In the genomic region with DNA sequence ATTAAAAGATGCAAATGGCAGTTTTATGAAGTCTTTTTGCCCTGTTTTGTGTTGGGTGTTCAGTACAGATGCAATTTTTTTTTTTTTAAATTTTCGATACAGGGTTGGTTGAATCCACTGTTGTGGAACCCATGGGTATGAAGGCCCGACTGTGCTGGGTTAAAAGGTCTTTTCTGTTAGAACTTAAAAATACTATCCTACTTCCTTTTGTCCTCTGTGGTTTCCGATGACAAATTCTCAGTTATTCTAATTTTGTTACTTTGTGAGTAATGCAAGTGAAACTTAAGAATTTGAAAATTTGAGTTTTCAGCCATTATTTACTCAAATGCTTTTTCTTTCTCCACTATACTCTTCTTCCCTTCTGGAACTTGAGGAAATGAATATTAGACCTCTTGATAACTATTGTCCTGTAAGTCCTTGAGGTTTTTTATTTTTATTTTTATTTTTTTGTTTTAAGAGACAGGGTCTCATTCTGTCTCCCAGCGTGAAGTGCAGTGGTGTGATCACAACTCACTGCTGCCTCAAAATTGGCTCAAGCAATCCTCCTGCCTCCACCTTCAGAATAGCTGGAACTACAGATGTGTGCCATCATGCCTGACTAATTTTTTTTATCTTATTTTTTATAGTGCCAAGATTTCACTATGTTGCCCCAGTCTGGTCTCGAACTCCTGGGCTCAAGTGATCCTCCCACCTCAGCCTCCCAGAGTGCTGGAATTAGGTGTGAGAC, we compare ENCODE assay signal across 1 cellular context.
TF ChIP-seq lines count a peak whose summit lies in the region.

No MANE protein-coding gene starts in this region.

TF ChIP-seq in GM12878, 131 proteins besides CTCF, POLR2A, EP300 and RAD21 (continued from another document and continues in another):
- TF ChIP-seq, protein P1, sequence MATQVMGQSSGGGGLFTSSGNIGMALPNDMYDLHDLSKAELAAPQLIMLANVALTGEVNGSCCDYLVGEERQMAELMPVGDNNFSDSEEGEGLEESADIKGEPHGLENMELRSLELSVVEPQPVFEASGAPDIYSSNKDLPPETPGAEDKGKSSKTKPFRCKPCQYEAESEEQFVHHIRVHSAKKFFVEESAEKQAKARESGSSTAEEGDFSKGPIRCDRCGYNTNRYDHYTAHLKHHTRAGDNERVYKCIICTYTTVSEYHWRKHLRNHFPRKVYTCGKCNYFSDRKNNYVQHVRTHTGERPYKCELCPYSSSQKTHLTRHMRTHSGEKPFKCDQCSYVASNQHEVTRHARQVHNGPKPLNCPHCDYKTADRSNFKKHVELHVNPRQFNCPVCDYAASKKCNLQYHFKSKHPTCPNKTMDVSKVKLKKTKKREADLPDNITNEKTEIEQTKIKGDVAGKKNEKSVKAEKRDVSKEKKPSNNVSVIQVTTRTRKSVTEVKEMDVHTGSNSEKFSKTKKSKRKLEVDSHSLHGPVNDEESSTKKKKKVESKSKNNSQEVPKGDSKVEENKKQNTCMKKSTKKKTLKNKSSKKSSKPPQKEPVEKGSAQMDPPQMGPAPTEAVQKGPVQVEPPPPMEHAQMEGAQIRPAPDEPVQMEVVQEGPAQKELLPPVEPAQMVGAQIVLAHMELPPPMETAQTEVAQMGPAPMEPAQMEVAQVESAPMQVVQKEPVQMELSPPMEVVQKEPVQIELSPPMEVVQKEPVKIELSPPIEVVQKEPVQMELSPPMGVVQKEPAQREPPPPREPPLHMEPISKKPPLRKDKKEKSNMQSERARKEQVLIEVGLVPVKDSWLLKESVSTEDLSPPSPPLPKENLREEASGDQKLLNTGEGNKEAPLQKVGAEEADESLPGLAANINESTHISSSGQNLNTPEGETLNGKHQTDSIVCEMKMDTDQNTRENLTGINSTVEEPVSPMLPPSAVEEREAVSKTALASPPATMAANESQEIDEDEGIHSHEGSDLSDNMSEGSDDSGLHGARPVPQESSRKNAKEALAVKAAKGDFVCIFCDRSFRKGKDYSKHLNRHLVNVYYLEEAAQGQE (IDR thresholded peaks at IDR 0.05; ENCODE audit: low read depth, low read length): no peak
- TF ChIP-seq WRNIP1 (IDR thresholded peaks at IDR 0.05; ENCODE audit: borderline replicate concordance, low read depth, low read length): no peak
- TF ChIP-seq NR2F1 (conservative IDR thresholded peaks at IDR 0.05): peak; percentile 88
- TF ChIP-seq ETV6 (conservative IDR thresholded peaks at IDR 0.05 in 1 of 2, IDR thresholded peaks at IDR 0.05 in 1 of 2; ENCODE audit: borderline replicate concordance in 1 of 2, low read depth in 1 of 2): peak in 1 of 2 experiments; percentile 57; a peak in 1 of 4 replicates
- TF ChIP-seq, protein P2, sequence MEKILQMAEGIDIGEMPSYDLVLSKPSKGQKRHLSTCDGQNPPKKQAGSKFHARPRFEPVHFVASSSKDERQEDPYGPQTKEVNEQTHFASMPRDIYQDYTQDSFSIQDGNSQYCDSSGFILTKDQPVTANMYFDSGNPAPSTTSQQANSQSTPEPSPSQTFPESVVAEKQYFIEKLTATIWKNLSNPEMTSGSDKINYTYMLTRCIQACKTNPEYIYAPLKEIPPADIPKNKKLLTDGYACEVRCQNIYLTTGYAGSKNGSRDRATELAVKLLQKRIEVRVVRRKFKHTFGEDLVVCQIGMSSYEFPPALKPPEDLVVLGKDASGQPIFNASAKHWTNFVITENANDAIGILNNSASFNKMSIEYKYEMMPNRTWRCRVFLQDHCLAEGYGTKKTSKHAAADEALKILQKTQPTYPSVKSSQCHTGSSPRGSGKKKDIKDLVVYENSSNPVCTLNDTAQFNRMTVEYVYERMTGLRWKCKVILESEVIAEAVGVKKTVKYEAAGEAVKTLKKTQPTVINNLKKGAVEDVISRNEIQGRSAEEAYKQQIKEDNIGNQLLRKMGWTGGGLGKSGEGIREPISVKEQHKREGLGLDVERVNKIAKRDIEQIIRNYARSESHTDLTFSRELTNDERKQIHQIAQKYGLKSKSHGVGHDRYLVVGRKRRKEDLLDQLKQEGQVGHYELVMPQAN (conservative IDR thresholded peaks at IDR 0.05): no peak
- TF ChIP-seq ATF2 (IDR thresholded peaks at IDR 0.05; ENCODE audit: low read length): peak; percentile 89
- TF ChIP-seq, protein P3, sequence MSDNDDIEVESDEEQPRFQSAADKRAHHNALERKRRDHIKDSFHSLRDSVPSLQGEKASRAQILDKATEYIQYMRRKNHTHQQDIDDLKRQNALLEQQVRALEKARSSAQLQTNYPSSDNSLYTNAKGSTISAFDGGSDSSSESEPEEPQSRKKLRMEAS (IDR thresholded peaks at IDR 0.05; ENCODE audit: low read depth, low read length): no peak
- 0 out of 2 replicates have a peak, but pooled peaks have one; percentile 28 for TF ChIP-seq HDGF (IDR thresholded peaks at IDR 0.05)
- TF ChIP-seq RCOR1 (conservative IDR thresholded peaks at IDR 0.05; ENCODE audit: low read depth, low read length): no peak
- no peak for TF ChIP-seq ZZZ3 (IDR thresholded peaks at IDR 0.05; ENCODE audit: control insufficient read depth, insufficient read length, low read depth)
- TF ChIP-seq, protein P4, sequence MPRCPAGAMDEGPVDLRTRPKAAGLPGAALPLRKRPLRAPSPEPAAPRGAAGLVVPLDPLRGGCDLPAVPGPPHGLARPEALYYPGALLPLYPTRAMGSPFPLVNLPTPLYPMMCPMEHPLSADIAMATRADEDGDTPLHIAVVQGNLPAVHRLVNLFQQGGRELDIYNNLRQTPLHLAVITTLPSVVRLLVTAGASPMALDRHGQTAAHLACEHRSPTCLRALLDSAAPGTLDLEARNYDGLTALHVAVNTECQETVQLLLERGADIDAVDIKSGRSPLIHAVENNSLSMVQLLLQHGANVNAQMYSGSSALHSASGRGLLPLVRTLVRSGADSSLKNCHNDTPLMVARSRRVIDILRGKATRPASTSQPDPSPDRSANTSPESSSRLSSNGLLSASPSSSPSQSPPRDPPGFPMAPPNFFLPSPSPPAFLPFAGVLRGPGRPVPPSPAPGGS (IDR thresholded peaks at IDR 0.05; ENCODE audit: borderline replicate concordance, insufficient read depth, low read depth, low read length, poor library complexity, severe bottlenecking): peak; percentile 23
- no peak for TF ChIP-seq JUND (IDR thresholded peaks at IDR 0.05; ENCODE audit: low read depth, low read length)
- no peak for TF ChIP-seq ELK1 (IDR thresholded peaks at IDR 0.05; ENCODE audit: low read depth, low read length)
- TF ChIP-seq IKZF2 (IDR thresholded peaks at IDR 0.05): peak; percentile 27 to 44; a peak in 1 of 4 replicates
- no peak for TF ChIP-seq ZNF24 (IDR thresholded peaks at IDR 0.05)
- TF ChIP-seq ASH2L (IDR thresholded peaks at IDR 0.05; ENCODE audit: borderline replicate concordance, low read depth): no peak; the same call in 1 of the 2 replicates
- no peak for TF ChIP-seq ZSCAN29 (IDR thresholded peaks at IDR 0.05)
- no peak for TF ChIP-seq BACH1 (IDR thresholded peaks at IDR 0.05; ENCODE audit: borderline replicate concordance)
- TF ChIP-seq NBN (IDR thresholded peaks at IDR 0.05): 0 out of 2 replicates have a peak, but pooled peaks have one; percentile 45
- peak; percentile 82 for TF ChIP-seq MEF2B (IDR thresholded peaks at IDR 0.05; ENCODE audit: partially characterized antibody, poor library complexity, severe bottlenecking)
- TF ChIP-seq TBL1XR1 (IDR thresholded peaks at IDR 0.05; ENCODE audit: low read depth, low read length): peak; percentile 55
- TF ChIP-seq, protein P5, sequence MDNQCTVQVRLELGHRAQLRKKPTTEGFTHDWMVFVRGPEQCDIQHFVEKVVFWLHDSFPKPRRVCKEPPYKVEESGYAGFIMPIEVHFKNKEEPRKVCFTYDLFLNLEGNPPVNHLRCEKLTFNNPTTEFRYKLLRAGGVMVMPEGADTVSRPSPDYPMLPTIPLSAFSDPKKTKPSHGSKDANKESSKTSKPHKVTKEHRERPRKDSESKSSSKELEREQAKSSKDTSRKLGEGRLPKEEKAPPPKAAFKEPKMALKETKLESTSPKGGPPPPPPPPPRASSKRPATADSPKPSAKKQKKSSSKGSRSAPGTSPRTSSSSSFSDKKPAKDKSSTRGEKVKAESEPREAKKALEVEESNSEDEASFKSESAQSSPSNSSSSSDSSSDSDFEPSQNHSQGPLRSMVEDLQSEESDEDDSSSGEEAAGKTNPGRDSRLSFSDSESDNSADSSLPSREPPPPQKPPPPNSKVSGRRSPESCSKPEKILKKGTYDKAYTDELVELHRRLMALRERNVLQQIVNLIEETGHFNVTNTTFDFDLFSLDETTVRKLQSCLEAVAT (IDR thresholded peaks at IDR 0.05): peak; percentile 52; the same call in 1 of the 2 replicates
- no peak for TF ChIP-seq E2F4 (IDR thresholded peaks at IDR 0.05; ENCODE audit: low read depth, low read length)
- no peak for TF ChIP-seq CBX5 (IDR thresholded peaks at IDR 0.05; ENCODE audit: low read depth)
- peak; percentile 32 for TF ChIP-seq SP1 (IDR thresholded peaks at IDR 0.05; ENCODE audit: low read depth, low read length)
- TF ChIP-seq, protein P6, sequence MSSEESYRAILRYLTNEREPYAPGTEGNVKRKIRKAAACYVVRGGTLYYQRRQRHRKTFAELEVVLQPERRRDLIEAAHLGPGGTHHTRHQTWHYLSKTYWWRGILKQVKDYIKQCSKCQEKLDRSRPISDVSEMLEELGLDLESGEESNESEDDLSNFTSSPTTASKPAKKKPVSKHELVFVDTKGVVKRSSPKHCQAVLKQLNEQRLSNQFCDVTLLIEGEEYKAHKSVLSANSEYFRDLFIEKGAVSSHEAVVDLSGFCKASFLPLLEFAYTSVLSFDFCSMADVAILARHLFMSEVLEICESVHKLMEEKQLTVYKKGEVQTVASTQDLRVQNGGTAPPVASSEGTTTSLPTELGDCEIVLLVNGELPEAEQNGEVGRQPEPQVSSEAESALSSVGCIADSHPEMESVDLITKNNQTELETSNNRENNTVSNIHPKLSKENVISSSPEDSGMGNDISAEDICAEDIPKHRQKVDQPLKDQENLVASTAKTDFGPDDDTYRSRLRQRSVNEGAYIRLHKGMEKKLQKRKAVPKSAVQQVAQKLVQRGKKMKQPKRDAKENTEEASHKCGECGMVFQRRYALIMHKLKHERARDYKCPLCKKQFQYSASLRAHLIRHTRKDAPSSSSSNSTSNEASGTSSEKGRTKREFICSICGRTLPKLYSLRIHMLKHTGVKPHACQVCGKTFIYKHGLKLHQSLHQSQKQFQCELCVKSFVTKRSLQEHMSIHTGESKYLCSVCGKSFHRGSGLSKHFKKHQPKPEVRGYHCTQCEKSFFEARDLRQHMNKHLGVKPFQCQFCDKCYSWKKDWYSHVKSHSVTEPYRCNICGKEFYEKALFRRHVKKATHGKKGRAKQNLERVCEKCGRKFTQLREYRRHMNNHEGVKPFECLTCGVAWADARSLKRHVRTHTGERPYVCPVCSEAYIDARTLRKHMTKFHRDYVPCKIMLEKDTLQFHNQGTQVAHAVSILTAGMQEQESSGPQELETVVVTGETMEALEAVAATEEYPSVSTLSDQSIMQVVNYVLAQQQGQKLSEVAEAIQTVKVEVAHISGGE (CRISPR knock-in tag; IDR thresholded peaks at IDR 0.05): no peak
- no peak for TF ChIP-seq TAF1 (IDR thresholded peaks at IDR 0.05; ENCODE audit: borderline replicate concordance, low read depth, low read length)
- no peak for TF ChIP-seq KAT2A (conservative IDR thresholded peaks at IDR 0.05; ENCODE audit: control insufficient read depth, low read depth, low read length)
- TF ChIP-seq ZNF687 (IDR thresholded peaks at IDR 0.05): 0 out of 2 replicates have a peak, but pooled peaks have one; percentile 24
- TF ChIP-seq CBFB (IDR thresholded peaks at IDR 0.05; ENCODE audit: low read depth): 0 out of 2 replicates have a peak, but pooled peaks have one; percentile 55
- TF ChIP-seq PML (IDR thresholded peaks at IDR 0.05; ENCODE audit: low read length): 0 out of 2 replicates have a peak, but pooled peaks have one; percentile 53
